ENCODE assay signal across 8 cellular contexts in the genomic region with DNA sequence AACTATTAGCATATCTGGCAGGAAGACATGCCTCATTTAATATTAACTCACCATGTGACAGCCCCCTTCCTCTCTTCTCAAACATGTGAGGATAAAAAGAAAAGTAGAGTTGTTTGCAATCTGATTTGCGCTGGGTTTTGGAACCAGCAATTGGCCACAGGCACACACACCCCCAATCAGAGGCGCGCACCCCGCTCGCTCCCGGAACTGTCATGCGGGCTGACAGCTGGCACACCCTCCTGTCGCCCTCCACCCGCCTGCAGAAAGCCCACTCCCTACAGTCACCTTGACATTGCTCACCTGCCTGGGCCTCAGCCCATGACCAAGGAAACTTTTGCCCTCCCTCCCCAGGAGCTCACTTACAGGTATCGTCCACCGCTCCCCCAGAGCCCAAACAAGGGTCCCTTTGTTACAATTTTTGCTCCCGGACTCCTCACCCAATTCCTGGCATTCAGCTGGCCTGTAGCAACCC. TPM values are rescaled to one million over a fixed set of nuclear protein-coding genes. Genes with fewer than 3 reads are reported as not detected.
A peak's percentile ranks its signal among the peaks of the same experiment; 100 is the strongest.
DNase-seq lines count a peak whose midpoint lies in the region; ATAC-seq and TF ChIP-seq lines count a peak whose summit lies in the region.

No MANE protein-coding gene starts in this region.

- peak overlapping the region; percentile 50 to 70; a peak in 3 of 4 replicates for H3K4me3 ChIP-seq in DND-41 (ENCODE audit: low read depth in 1 of 2, low read length in 2 of 2)
- H3K4me3 ChIP-seq in skeletal muscle tissue (ENCODE audit: low read length in 3 of 3) = peak overlapping the region; percentile 82 to 83 (median 83)

- DNase-seq in DND-41 (no peak), NCI-H2029 treated with DMSO at 0.1 percent for 48 hours (lab: John Stamatoyannopoulos, UW) (peak; percentile 67), astrocyte of the hippocampus (ENCODE audit: low read depth, low spot score) (peak; percentile 33), iPS-NIHi7 (ENCODE audit: extremely low spot score) (peak; percentile 36), NOMO-1 treated with DMSO at 0.1 percent for 48 hours (lab: John Stamatoyannopoulos, UW; ENCODE audit: unreplicated experiment) (no peak), hippocampal formation (lab: John Stamatoyannopoulos, UW) (no peak)

- no peak for ATAC-seq in DND-41 (ENCODE audit: insufficient read depth, low read depth)
- ATAC-seq in HG03139 (IDR thresholded peaks at IDR 0.05; ENCODE audit: unreplicated experiment) = no peak

- H3K27ac ChIP-seq in DND-41 (ENCODE audit: low read length) (no peak overlapping the region), skeletal muscle tissue (ENCODE audit: low read depth, low read length) (peak overlapping the region; percentile 87)

- H3K27me3 ChIP-seq in DND-41 (ENCODE audit: insufficient read depth, low read length, poor library complexity) = peaks cover 27% of the 10 kb centered on the region
- no peaks in the 10 kb centered on the region for H3K27me3 ChIP-seq in skeletal muscle tissue (ENCODE audit: control insufficient read depth in 3 of 3, insufficient read depth in 3 of 3, low read length in 3 of 3)

- no peaks in the 10 kb centered on the region for H3K79me2 ChIP-seq in DND-41 (ENCODE audit: insufficient read depth, low read length)

- H3K9me3 ChIP-seq in DND-41 (ENCODE audit: insufficient read depth, low read length, severe bottlenecking) (no peaks in the 10 kb centered on the region), skeletal muscle tissue (ENCODE audit: control insufficient read depth in 3 of 3, low read length in 3 of 3) (no peaks in the 10 kb centered on the region)

- H3K36me3 ChIP-seq in DND-41 (ENCODE audit: insufficient read depth, low read length) = no peaks in the 10 kb centered on the region
- no peaks in the 10 kb centered on the region for H3K36me3 ChIP-seq in skeletal muscle tissue (ENCODE audit: control insufficient read depth in 3 of 3, insufficient read depth in 3 of 3, low read length in 3 of 3)

- H4K20me1 ChIP-seq in DND-41 (ENCODE audit: insufficient read depth, low read length) = no peaks in the 10 kb centered on the region

- H3K4me1 ChIP-seq in DND-41 (ENCODE audit: insufficient read depth, low read length) = peaks cover 17% of the 10 kb centered on the region
- peaks cover 3 to 18% (median 5%) of the 10 kb centered on the region in 3 donors for H3K4me1 ChIP-seq in skeletal muscle tissue (ENCODE audit: control insufficient read depth in 3 of 3, insufficient read depth in 3 of 3, low read length in 3 of 3)

- H3K4me2 ChIP-seq in DND-41 (ENCODE audit: insufficient read depth, low read length) = peak overlapping the region; percentile 89

- no peak for TF ChIP-seq CTCF in DND-41 (IDR thresholded peaks at IDR 0.05; ENCODE audit: borderline replicate concordance, extremely low read depth, low read length, poor library complexity, severe bottlenecking)

- H3K9ac ChIP-seq in DND-41 (ENCODE audit: low read depth, low read length) (peak overlapping the region; percentile 60), skeletal muscle tissue (ENCODE audit: low read depth in 1 of 3, low read length in 3 of 3) (peak overlapping the region; percentile 77 to 87 (median 78))

- H2AFZ ChIP-seq in DND-41 (ENCODE audit: low read depth, low read length) = peak overlapping the region; percentile 82

RNA-seq across cellular contexts. Expression of gene COBLL1, which starts 1.1 kb away (rescaled TPM):
- total RNA-seq in skeletal muscle tissue = 11.0 TPM

Comparison
In these comparisons a context has a peak if more than half of its experiments do, and no peak if none do; other contexts are left out.
1. DNase-seq: peak in NCI-H2029 treated with DMSO at 0.1 percent for 48 hours (single experiment), astrocyte of the hippocampus (single experiment) and iPS-NIHi7 (single experiment); none in DND-41 (single experiment), NOMO-1 treated with DMSO at 0.1 percent for 48 hours (single experiment) and hippocampal formation (0 of 2).